In the genomic region with DNA sequence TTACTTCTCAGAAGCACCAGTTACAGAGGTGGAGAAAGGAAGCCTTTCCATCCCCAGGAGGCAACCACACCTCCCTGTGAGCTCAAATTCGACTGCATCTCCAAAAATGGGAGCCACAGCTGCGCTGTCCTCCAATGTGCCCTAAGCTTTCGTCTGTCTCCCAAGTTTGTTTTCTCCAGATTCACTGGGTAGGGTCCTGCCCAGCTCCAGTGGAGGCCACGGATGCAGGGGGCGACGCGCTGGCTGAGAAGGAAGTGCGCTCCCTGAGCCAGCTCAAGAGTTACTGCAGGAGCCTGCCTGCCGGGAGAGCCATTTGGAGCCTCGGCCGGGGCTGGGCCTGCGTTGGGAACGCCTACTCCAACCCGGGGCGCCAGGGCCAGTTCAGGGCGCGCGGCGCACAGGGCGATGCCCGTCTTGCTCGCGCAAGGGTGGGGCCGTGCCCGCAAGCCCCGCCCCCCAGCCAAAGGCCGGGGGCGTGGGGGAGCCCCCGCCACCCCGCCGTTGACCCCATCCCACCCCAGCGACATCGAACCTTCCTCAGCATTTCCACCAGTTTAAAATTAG, we compare ENCODE assay signal across 1 cellular context.
TF ChIP-seq lines count a peak whose summit lies in the region.

No MANE protein-coding gene starts in this region.

TF ChIP-seq in HepG2, 621 proteins besides CTCF, POLR2A, EP300 and RAD21 (continued from another document):
- TF ChIP-seq, protein P1, sequence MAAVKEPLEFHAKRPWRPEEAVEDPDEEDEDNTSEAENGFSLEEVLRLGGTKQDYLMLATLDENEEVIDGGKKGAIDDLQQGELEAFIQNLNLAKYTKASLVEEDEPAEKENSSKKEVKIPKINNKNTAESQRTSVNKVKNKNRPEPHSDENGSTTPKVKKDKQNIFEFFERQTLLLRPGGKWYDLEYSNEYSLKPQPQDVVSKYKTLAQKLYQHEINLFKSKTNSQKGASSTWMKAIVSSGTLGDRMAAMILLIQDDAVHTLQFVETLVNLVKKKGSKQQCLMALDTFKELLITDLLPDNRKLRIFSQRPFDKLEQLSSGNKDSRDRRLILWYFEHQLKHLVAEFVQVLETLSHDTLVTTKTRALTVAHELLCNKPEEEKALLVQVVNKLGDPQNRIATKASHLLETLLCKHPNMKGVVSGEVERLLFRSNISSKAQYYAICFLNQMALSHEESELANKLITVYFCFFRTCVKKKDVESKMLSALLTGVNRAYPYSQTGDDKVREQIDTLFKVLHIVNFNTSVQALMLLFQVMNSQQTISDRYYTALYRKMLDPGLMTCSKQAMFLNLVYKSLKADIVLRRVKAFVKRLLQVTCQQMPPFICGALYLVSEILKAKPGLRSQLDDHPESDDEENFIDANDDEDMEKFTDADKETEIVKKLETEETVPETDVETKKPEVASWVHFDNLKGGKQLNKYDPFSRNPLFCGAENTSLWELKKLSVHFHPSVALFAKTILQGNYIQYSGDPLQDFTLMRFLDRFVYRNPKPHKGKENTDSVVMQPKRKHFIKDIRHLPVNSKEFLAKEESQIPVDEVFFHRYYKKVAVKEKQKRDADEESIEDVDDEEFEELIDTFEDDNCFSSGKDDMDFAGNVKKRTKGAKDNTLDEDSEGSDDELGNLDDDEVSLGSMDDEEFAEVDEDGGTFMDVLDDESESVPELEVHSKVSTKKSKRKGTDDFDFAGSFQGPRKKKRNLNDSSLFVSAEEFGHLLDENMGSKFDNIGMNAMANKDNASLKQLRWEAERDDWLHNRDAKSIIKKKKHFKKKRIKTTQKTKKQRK (IDR thresholded peaks at IDR 0.05; ENCODE audit: low read length), result no peak
- peak; percentile 83; the same call in 1 of the 2 replicates for TF ChIP-seq SRY (CRISPR knock-in tag; IDR thresholded peaks at IDR 0.05)
- TF ChIP-seq ZNF616 (CRISPR knock-in tag; IDR thresholded peaks at IDR 0.05; ENCODE audit: low read depth), result no peak
- TF ChIP-seq ZNF264 (CRISPR knock-in tag; IDR thresholded peaks at IDR 0.05), result no peak
- TF ChIP-seq, protein P2, sequence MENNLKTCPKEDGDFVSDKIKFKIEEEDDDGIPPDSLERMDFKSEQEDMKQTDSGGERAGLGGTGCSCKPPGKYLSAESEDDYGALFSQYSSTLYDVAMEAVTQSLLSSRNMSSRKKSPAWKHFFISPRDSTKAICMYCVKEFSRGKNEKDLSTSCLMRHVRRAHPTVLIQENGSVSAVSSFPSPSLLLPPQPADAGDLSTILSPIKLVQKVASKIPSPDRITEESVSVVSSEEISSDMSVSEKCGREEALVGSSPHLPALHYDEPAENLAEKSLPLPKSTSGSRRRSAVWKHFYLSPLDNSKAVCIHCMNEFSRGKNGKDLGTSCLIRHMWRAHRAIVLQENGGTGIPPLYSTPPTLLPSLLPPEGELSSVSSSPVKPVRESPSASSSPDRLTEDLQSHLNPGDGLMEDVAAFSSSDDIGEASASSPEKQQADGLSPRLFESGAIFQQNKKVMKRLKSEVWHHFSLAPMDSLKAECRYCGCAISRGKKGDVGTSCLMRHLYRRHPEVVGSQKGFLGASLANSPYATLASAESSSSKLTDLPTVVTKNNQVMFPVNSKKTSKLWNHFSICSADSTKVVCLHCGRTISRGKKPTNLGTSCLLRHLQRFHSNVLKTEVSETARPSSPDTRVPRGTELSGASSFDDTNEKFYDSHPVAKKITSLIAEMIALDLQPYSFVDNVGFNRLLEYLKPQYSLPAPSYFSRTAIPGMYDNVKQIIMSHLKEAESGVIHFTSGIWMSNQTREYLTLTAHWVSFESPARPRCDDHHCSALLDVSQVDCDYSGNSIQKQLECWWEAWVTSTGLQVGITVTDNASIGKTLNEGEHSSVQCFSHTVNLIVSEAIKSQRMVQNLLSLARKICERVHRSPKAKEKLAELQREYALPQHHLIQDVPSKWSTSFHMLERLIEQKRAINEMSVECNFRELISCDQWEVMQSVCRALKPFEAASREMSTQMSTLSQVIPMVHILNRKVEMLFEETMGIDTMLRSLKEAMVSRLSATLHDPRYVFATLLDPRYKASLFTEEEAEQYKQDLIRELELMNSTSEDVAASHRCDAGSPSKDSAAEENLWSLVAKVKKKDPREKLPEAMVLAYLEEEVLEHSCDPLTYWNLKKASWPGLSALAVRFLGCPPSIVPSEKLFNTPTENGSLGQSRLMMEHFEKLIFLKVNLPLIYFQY (CRISPR knock-in tag; IDR thresholded peaks at IDR 0.05; ENCODE audit: borderline replicate concordance), result no peak; the same call in 1 of the 2 replicates
- TF ChIP-seq ZNF589 (CRISPR knock-in tag; conservative IDR thresholded peaks at IDR 0.05), result no peak
- 0 out of 2 replicates have a peak, but pooled peaks have one; percentile 19 for TF ChIP-seq GATA4 (IDR thresholded peaks at IDR 0.05; ENCODE audit: borderline replicate concordance, low read depth)
- peak; percentile 80; the same call in 1 of the 2 replicates for TF ChIP-seq ZNF782 (CRISPR knock-in tag; IDR thresholded peaks at IDR 0.05; ENCODE audit: borderline replicate concordance)
- no peak for TF ChIP-seq NR1H2 (CRISPR knock-in tag; IDR thresholded peaks at IDR 0.05; ENCODE audit: borderline replicate concordance, low read depth)
- TF ChIP-seq, protein P3, sequence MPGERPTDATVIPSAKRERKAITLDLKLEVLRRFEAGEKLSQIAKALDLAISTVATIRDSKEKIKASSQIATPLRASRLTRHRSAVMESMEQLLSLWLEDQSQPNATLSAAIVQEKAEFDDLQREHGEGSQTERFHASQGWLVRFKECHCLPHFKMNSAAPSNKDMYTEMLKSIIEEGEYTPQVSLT (CRISPR knock-in tag; IDR thresholded peaks at IDR 0.05; ENCODE audit: borderline replicate concordance, low read depth), result no peak
- TF ChIP-seq TRIM24 (CRISPR knock-in tag; IDR thresholded peaks at IDR 0.05), result no peak
- TF ChIP-seq ZNF816 (CRISPR knock-in tag; IDR thresholded peaks at IDR 0.05; ENCODE audit: borderline replicate concordance), result no peak
- TF ChIP-seq RAD51 (IDR thresholded peaks at IDR 0.05; ENCODE audit: borderline replicate concordance), result no peak
- peak; percentile 59; the same call in 1 of the 2 replicates for TF ChIP-seq GFI1 (CRISPR knock-in tag; IDR thresholded peaks at IDR 0.05; ENCODE audit: borderline replicate concordance)
- TF ChIP-seq IRF2 (CRISPR knock-in tag; IDR thresholded peaks at IDR 0.05), result peak; percentile 75; the same call in 1 of the 2 replicates
- no peak for TF ChIP-seq CREM (IDR thresholded peaks at IDR 0.05)
- no peak for TF ChIP-seq CREM (CRISPR knock-in tag; IDR thresholded peaks at IDR 0.05)
- peak; percentile 75; the same call in 1 of the 2 replicates for TF ChIP-seq RXRA (CRISPR knock-in tag; IDR thresholded peaks at IDR 0.05)
- peak; percentile 87 for TF ChIP-seq ELF3 (CRISPR knock-in tag; IDR thresholded peaks at IDR 0.05)
- peak; percentile 37; the same call in 1 of the 2 replicates for TF ChIP-seq ZNF563 (CRISPR knock-in tag; IDR thresholded peaks at IDR 0.05)
- TF ChIP-seq, protein P4, sequence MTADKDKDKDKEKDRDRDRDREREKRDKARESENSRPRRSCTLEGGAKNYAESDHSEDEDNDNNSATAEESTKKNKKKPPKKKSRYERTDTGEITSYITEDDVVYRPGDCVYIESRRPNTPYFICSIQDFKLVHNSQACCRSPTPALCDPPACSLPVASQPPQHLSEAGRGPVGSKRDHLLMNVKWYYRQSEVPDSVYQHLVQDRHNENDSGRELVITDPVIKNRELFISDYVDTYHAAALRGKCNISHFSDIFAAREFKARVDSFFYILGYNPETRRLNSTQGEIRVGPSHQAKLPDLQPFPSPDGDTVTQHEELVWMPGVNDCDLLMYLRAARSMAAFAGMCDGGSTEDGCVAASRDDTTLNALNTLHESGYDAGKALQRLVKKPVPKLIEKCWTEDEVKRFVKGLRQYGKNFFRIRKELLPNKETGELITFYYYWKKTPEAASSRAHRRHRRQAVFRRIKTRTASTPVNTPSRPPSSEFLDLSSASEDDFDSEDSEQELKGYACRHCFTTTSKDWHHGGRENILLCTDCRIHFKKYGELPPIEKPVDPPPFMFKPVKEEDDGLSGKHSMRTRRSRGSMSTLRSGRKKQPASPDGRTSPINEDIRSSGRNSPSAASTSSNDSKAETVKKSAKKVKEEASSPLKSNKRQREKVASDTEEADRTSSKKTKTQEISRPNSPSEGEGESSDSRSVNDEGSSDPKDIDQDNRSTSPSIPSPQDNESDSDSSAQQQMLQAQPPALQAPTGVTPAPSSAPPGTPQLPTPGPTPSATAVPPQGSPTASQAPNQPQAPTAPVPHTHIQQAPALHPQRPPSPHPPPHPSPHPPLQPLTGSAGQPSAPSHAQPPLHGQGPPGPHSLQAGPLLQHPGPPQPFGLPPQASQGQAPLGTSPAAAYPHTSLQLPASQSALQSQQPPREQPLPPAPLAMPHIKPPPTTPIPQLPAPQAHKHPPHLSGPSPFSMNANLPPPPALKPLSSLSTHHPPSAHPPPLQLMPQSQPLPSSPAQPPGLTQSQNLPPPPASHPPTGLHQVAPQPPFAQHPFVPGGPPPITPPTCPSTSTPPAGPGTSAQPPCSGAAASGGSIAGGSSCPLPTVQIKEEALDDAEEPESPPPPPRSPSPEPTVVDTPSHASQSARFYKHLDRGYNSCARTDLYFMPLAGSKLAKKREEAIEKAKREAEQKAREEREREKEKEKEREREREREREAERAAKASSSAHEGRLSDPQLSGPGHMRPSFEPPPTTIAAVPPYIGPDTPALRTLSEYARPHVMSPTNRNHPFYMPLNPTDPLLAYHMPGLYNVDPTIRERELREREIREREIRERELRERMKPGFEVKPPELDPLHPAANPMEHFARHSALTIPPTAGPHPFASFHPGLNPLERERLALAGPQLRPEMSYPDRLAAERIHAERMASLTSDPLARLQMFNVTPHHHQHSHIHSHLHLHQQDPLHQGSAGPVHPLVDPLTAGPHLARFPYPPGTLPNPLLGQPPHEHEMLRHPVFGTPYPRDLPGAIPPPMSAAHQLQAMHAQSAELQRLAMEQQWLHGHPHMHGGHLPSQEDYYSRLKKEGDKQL (CRISPR knock-in tag; IDR thresholded peaks at IDR 0.05; ENCODE audit: low read depth), result no peak
- peak; percentile 71 for TF ChIP-seq HOXA3 (CRISPR knock-in tag; IDR thresholded peaks at IDR 0.05)
- no peak for TF ChIP-seq CHCHD3 (CRISPR knock-in tag; IDR thresholded peaks at IDR 0.05)
- TF ChIP-seq, protein P5, sequence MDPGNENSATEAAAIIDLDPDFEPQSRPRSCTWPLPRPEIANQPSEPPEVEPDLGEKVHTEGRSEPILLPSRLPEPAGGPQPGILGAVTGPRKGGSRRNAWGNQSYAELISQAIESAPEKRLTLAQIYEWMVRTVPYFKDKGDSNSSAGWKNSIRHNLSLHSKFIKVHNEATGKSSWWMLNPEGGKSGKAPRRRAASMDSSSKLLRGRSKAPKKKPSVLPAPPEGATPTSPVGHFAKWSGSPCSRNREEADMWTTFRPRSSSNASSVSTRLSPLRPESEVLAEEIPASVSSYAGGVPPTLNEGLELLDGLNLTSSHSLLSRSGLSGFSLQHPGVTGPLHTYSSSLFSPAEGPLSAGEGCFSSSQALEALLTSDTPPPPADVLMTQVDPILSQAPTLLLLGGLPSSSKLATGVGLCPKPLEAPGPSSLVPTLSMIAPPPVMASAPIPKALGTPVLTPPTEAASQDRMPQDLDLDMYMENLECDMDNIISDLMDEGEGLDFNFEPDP (CRISPR knock-in tag; conservative IDR thresholded peaks at IDR 0.05), result no peak
- TF ChIP-seq RELA (CRISPR knock-in tag; IDR thresholded peaks at IDR 0.05), result no peak
- TF ChIP-seq ZKSCAN8 (CRISPR knock-in tag; IDR thresholded peaks at IDR 0.05; ENCODE audit: borderline replicate concordance), result no peak
- no peak for TF ChIP-seq ZNF143 (CRISPR knock-in tag; IDR thresholded peaks at IDR 0.05)
